22 cellular contexts compared by ENCODE assay signal in the genomic region with DNA sequence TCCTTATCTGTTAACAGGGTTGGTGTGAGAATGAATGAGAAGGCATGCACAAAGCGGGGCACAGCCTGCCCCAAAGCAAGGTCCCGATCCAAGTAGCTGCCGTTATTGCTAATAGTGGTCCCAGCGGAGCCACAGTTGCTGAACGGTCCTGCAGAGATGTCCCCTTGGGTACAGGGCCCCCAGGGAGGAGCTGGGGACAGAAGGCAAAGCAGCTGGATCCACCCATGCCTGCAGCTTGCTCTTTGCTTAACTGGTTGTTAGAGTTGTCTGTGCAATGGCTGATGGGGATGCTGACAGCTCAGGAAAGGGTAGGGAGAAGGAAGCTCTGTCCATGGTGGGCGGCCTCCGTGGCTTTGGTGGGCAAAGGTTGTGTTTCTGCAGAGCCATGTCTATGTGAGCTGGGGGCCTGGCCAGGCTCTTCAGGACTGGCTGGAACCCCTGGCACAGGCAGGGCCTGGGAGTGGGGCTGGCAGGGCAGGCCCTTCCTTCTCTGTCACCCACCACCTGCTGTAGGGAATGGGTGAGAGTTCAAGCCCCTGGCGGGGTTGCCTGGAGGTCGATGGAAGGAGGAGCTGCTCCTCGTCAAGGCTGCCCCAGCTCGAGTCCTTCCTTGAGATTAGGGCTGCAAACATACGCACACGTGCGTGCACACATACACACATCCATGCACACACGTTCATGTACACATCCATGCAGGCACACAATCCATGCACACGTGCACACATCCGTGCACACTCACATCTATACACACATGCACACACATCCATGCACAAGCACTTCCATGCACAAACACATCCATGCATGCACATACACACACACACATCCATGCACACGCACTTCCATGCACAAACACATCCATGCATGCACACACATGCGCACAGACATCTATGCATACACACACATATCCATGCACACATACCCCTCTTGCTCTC. TPM values are rescaled to one million over a fixed set of nuclear protein-coding genes. Genes with fewer than 3 reads are reported as not detected.
A peak's percentile ranks its signal among the peaks of the same experiment; 100 is the strongest.
DNase-seq lines count a peak whose midpoint lies in the region; ATAC-seq, FAIRE-seq and TF ChIP-seq lines count a peak whose summit lies in the region.
"Had no signal": no experiment of that assay in that cellular context is flagged by ENCODE, and none has a peak within 500 bp of the region (broad histone marks: within the 10 kb centered on the region; RNA-seq: fewer than 3 reads in every experiment).

No MANE protein-coding gene starts in this region.

- H3K18ac ChIP-seq in neuronal stem cell (ENCODE audit: low read length) = peak overlapping the region; percentile 36

- peaks cover 19% of the 10 kb centered on the region for H3K4me1 Mint-ChIP-seq in activated naive CD8-positive, alpha-beta T cell treated with anti-CD3 and anti-CD28 coated beads, Interleukin-2, amount 10 ng/mL, durations not matched to agents 7 days and 5 days
- H3K4me1 Mint-ChIP-seq in activated naive CD8-positive, alpha-beta T cell treated with anti-CD3 and anti-CD28 coated beads for 36 hours = peaks cover 21% of the 10 kb centered on the region
- H3K4me1 Mint-ChIP-seq in GM23338 = peaks cover 6% of the 10 kb centered on the region; the same call in 2 of the 3 replicates
- H3K4me1 Mint-ChIP-seq in astrocyte (ENCODE audit: low read depth, unreplicated experiment) = peaks cover 2% of the 10 kb centered on the region

- H3K27ac Mint-ChIP-seq in activated naive CD8-positive, alpha-beta T cell treated with anti-CD3 and anti-CD28 coated beads, Interleukin-2, amount 10 ng/mL, durations not matched to agents 7 days and 5 days = peak overlapping the region; percentile 81
- no peak overlapping the region for H3K27ac Mint-ChIP-seq in activated naive CD8-positive, alpha-beta T cell treated with anti-CD3 and anti-CD28 coated beads for 36 hours
- no peak overlapping the region for H3K27ac Mint-ChIP-seq in GM23338
- peak overlapping the region; percentile 50 for H3K27ac Mint-ChIP-seq in astrocyte (ENCODE audit: unreplicated experiment)
- H3K27ac Mint-ChIP-seq: stimulated activated memory B cell treated with anti-CD40 and anti-IgM and Interleukin-4, amounts not matched to agents 10 μg/mL and 1 μg/mL and 100 μg/mL, for 72 hours had no signal

- H3K79me1 ChIP-seq in neuronal stem cell (ENCODE audit: low read depth, low read length) = peaks cover 2% of the 10 kb centered on the region

- no peak overlapping the region for H3K27ac ChIP-seq in GM23338 (ENCODE audit: low read depth)
- H3K27ac ChIP-seq in astrocyte (ENCODE audit: low read depth, low read length) = no peak overlapping the region
- no peak overlapping the region for H3K27ac ChIP-seq in neuronal stem cell (replicated peaks; ENCODE audit: low read length)
- H3K27ac ChIP-seq: heart right ventricle, left lung, prostate gland, suprapubic skin, vagina had no signal

- no peak overlapping the region for H4K8ac ChIP-seq in neuronal stem cell (ENCODE audit: low read depth, low read length)

- H3K9me3 ChIP-seq in astrocyte (ENCODE audit: insufficient read depth, low read depth, low read length) = peaks cover 5% of the 10 kb centered on the region
- peaks cover 0 to 8% of the 10 kb centered on the region in 2 donors for H3K9me3 ChIP-seq in neuronal stem cell (replicated peaks in 1 of 2; ENCODE audit: control insufficient read depth in 2 of 2, insufficient read depth in 1 of 2, low read depth in 1 of 2, low read length in 2 of 2)
- H3K9me3 ChIP-seq: left lung, prostate gland, suprapubic skin, vagina had no signal

- H3K4me2 ChIP-seq in GM23338 (no peak overlapping the region), astrocyte (ENCODE audit: low read length) (no peak overlapping the region), neuronal stem cell (ENCODE audit: insufficient read depth, low read length, poor library complexity, severe bottlenecking) (no peak overlapping the region)

- WGBS in neuronal stem cell (ENCODE audit: extremely low coverage in 2 of 2, insufficient read length in 2 of 2, insufficient replicate concordance in 1 of 2), 2 donors = no CpG with 5 or more reads among the region's 19 CpGs

- H3K23ac ChIP-seq in neuronal stem cell (ENCODE audit: low read depth, low read length, poor library complexity) = no peak overlapping the region

- no peak for DNase-seq in activated naive CD8-positive, alpha-beta T cell treated with anti-CD3 and anti-CD28 coated beads, Interleukin-2, amount 10 ng/mL, durations not matched to agents 7 days and 5 days
- DNase-seq in activated naive CD8-positive, alpha-beta T cell treated with anti-CD3 and anti-CD28 coated beads for 36 hours = no peak
- DNase-seq in GM23338 (ENCODE audit: low spot score) = no peak
- no peak for DNase-seq in astrocyte (ENCODE audit: low read depth)
- DNase-seq in neuronal stem cell (ENCODE audit: low spot score) = no peak
- no peak for DNase-seq in T1000 (lab: John Stamatoyannopoulos, UW)
- DNase-seq in AML-193 (lab: John Stamatoyannopoulos, UW) = no peak
- DNase-seq: cerebellar nuclear complex; erythroblast; foreskin fibroblast; GF-D8; midbrain; NK-92 treated with Interleukin-12 subunit alpha and Interleukin-12 subunit beta, amount 100 ng/mL, for 24 hours had no signal

- no peaks in the 10 kb centered on the region for H3K9me3 Mint-ChIP-seq in activated naive CD8-positive, alpha-beta T cell treated with anti-CD3 and anti-CD28 coated beads, Interleukin-2, amount 10 ng/mL, durations not matched to agents 7 days and 5 days
- H3K9me3 Mint-ChIP-seq in activated naive CD8-positive, alpha-beta T cell treated with anti-CD3 and anti-CD28 coated beads for 36 hours = no peaks in the 10 kb centered on the region
- H3K9me3 Mint-ChIP-seq in GM23338 (peaks cover 4% of the 10 kb centered on the region; the same call in 2 of the 3 replicates), astrocyte (ENCODE audit: unreplicated experiment) (no peaks in the 10 kb centered on the region)

- H3K36me3 Mint-ChIP-seq in activated naive CD8-positive, alpha-beta T cell treated with anti-CD3 and anti-CD28 coated beads, Interleukin-2, amount 10 ng/mL, durations not matched to agents 7 days and 5 days = peaks cover 2% of the 10 kb centered on the region
- H3K36me3 Mint-ChIP-seq in activated naive CD8-positive, alpha-beta T cell treated with anti-CD3 and anti-CD28 coated beads for 36 hours = no peaks in the 10 kb centered on the region
- H3K36me3 Mint-ChIP-seq in GM23338 (ENCODE audit: low read depth) (no peaks in the 10 kb centered on the region), astrocyte (ENCODE audit: low read depth, unreplicated experiment) (no peaks in the 10 kb centered on the region)
- H3K36me3 Mint-ChIP-seq: stimulated activated memory B cell treated with anti-CD40 and anti-IgM and Interleukin-4, amounts not matched to agents 10 μg/mL and 1 μg/mL and 100 μg/mL, for 72 hours had no signal

- H2BK5ac ChIP-seq in neuronal stem cell (ENCODE audit: low read length) = peak overlapping the region; percentile 9

- H3K4me3 Mint-ChIP-seq in activated naive CD8-positive, alpha-beta T cell treated with anti-CD3 and anti-CD28 coated beads, Interleukin-2, amount 10 ng/mL, durations not matched to agents 7 days and 5 days = peak overlapping the region; percentile 80
- no peak overlapping the region for H3K4me3 Mint-ChIP-seq in activated naive CD8-positive, alpha-beta T cell treated with anti-CD3 and anti-CD28 coated beads for 36 hours
- H3K4me3 Mint-ChIP-seq in GM23338 = no peak overlapping the region; the same call in 2 of the 3 replicates
- no peak overlapping the region for H3K4me3 Mint-ChIP-seq in astrocyte (ENCODE audit: unreplicated experiment)
- H3K4me3 Mint-ChIP-seq: stimulated activated memory B cell treated with anti-CD40 and anti-IgM and Interleukin-4, amounts not matched to agents 10 μg/mL and 1 μg/mL and 100 μg/mL, for 72 hours had no signal

- H2AK5ac ChIP-seq in neuronal stem cell (ENCODE audit: low read depth, low read length) = no peak overlapping the region

- no peak overlapping the region for H3K14ac ChIP-seq in neuronal stem cell (ENCODE audit: low read length)

- no peak overlapping the region for H2BK12ac ChIP-seq in neuronal stem cell (ENCODE audit: low read length)

- H3F3A ChIP-seq in GM23338 (replicated peaks; ENCODE audit: low read depth) = no peaks in the 10 kb centered on the region

- no peak overlapping the region for H2BK120ac ChIP-seq in neuronal stem cell (ENCODE audit: low read depth, low read length)

- H3K36me3 ChIP-seq in GM23338 (ENCODE audit: insufficient read depth) = no peaks in the 10 kb centered on the region
- no peaks in the 10 kb centered on the region for H3K36me3 ChIP-seq in astrocyte (ENCODE audit: insufficient read depth, low read length)
- H3K36me3 ChIP-seq in neuronal stem cell (replicated peaks in 1 of 2; ENCODE audit: control insufficient read depth in 2 of 2, insufficient read depth in 2 of 2, low read length in 2 of 2) = no peaks in the 10 kb centered on the region
- H3K36me3 ChIP-seq: heart right ventricle, left lung, prostate gland, suprapubic skin, vagina had no signal

- TF ChIP-seq CTCF in GM23338 (conservative IDR thresholded peaks at IDR 0.05; ENCODE audit: low read depth in 2 of 2) (no peak), astrocyte (IDR thresholded peaks at IDR 0.05; ENCODE audit: insufficient read depth, low read depth, low read length) (no peak)

- H3K79me2 ChIP-seq in GM23338 (replicated peaks; ENCODE audit: insufficient read depth) (no peaks in the 10 kb centered on the region), astrocyte (ENCODE audit: insufficient read depth, low read length) (no peaks in the 10 kb centered on the region)

- H3K4me3 ChIP-seq in GM23338 (no peak overlapping the region), astrocyte (ENCODE audit: insufficient read depth, low read depth, low read length) (no peak overlapping the region), neuronal stem cell (ENCODE audit: low read length in 2 of 2) (peak overlapping the region in 1 of 2 donors; percentile 67)
- H3K4me3 ChIP-seq: heart right ventricle, left lung, skin epidermis, suprapubic skin, vagina had no signal

- ATAC-seq in activated naive CD8-positive, alpha-beta T cell treated with anti-CD3 and anti-CD28 coated beads, Interleukin-2, amount 10 ng/mL, durations not matched to agents 7 days and 5 days (ENCODE audit: low read depth) = no peak
- ATAC-seq in GM23338 (no peak), GM19455 (IDR thresholded peaks at IDR 0.05; ENCODE audit: unreplicated experiment) (no peak)
- ATAC-seq: left lung; stimulated activated memory B cell treated with anti-CD40 and anti-IgM and Interleukin-4, amounts not matched to agents 10 μg/mL and 1 μg/mL and 100 μg/mL, for 72 hours had no signal

- H3K4ac ChIP-seq in neuronal stem cell (ENCODE audit: low read length) = no peak overlapping the region

- H4K20me1 ChIP-seq in GM23338 (replicated peaks; ENCODE audit: insufficient read depth) = no peaks in the 10 kb centered on the region; the same call in 1 of the 2 replicates
- H4K20me1 ChIP-seq in astrocyte (ENCODE audit: insufficient read depth, low read length) = no peaks in the 10 kb centered on the region

- POLR2A ChIA-PET in activated naive CD8-positive, alpha-beta T cell treated with anti-CD3 and anti-CD28 coated beads, Interleukin-2, amount 10 ng/mL, durations not matched to agents 7 days and 5 days (lab: Charles Lee) = interaction anchor here (0.6 to 3.2 kb wide), 4 partner anchors 8 to 376 kb away, joined by 3 to 24 read pairs (median 6); no protein-coding TSS in a partner anchor

- H3K27me3 ChIP-seq in GM23338 (ENCODE audit: insufficient read depth) (peaks cover 18% of the 10 kb centered on the region), astrocyte (ENCODE audit: insufficient read depth, low read length) (peaks cover 21% of the 10 kb centered on the region), neuronal stem cell (ENCODE audit: control insufficient read depth in 3 of 3, insufficient read depth in 3 of 3, low read depth in 1 of 3, low read length in 3 of 3) (peaks cover 0 to 45% (median 7%) of the 10 kb centered on the region in 3 experiments)
- H3K27me3 ChIP-seq: vagina had no signal

- H2BK15ac ChIP-seq in neuronal stem cell (ENCODE audit: low read length) = no peak overlapping the region

- no peak for FAIRE-seq in astrocyte (lab: Jason Lieb, UNC)
- FAIRE-seq: RCC 7860 had no signal

- H3K9me2 ChIP-seq in GM23338 (ENCODE audit: insufficient read depth) = no peaks in the 10 kb centered on the region

- H3K4me1 ChIP-seq in GM23338 (ENCODE audit: insufficient read depth) = no peaks in the 10 kb centered on the region
- no peaks in the 10 kb centered on the region for H3K4me1 ChIP-seq in astrocyte (ENCODE audit: insufficient read depth, low read length)
- peaks cover 4 to 11% of the 10 kb centered on the region in 2 donors for H3K4me1 ChIP-seq in neuronal stem cell (ENCODE audit: control insufficient read depth in 2 of 2, insufficient read depth in 1 of 2, low read depth in 1 of 2, low read length in 2 of 2)
- H3K4me1 ChIP-seq: heart right ventricle, prostate gland, vagina had no signal

- peaks cover 11% of the 10 kb centered on the region for H3K27me3 Mint-ChIP-seq in activated naive CD8-positive, alpha-beta T cell treated with anti-CD3 and anti-CD28 coated beads, Interleukin-2, amount 10 ng/mL, durations not matched to agents 7 days and 5 days
- H3K27me3 Mint-ChIP-seq in activated naive CD8-positive, alpha-beta T cell treated with anti-CD3 and anti-CD28 coated beads for 36 hours = peaks cover 2% of the 10 kb centered on the region
- H3K27me3 Mint-ChIP-seq in GM23338 (ENCODE audit: insufficient read depth, low read depth, poor library complexity) (peaks cover 31% of the 10 kb centered on the region), astrocyte (ENCODE audit: low read depth, unreplicated experiment) (peaks cover 58% of the 10 kb centered on the region)

- H2AFZ ChIP-seq in GM23338 (no peak overlapping the region), astrocyte (ENCODE audit: low read depth, low read length) (no peak overlapping the region), neuronal stem cell (ENCODE audit: low read length) (no peak overlapping the region)

- no peak overlapping the region for H4K91ac ChIP-seq in neuronal stem cell (ENCODE audit: low read depth, low read length, poor library complexity)

- H3K9ac ChIP-seq in astrocyte (ENCODE audit: low read length) (no peak overlapping the region), neuronal stem cell (ENCODE audit: low read depth, low read length, poor library complexity) (no peak overlapping the region)

RNA-seq across cellular contexts. Expression of a gene that starts 35.4 kb away (rescaled TPM):
- 10 to 100 TPM; 29.3 to 29.4 TPM for total RNA-seq in activated naive CD8-positive, alpha-beta T cell treated with anti-CD3 and anti-CD28 coated beads, Interleukin-2, amount 10 ng/mL, durations not matched to agents 7 days and 5 days
- 10 to 100 TPM; 54.2 to 59.2 TPM for total RNA-seq in activated naive CD8-positive, alpha-beta T cell treated with anti-CD3 and anti-CD28 coated beads for 36 hours
- 32.7 and 42.4 TPM in 2 replicates for total RNA-seq in GM23338 (2014; rRNA removed; shearing (Covaris generic))
- polyA plus RNA-seq in GM23338 (2016; fragmentation: Nextera tagmentation; extraction: Ambion mirVana) = 54.7 and 58.5 TPM in 2 replicates
- 15.7 and 16.5 TPM in 2 replicates for total RNA-seq in astrocyte
- polyA plus RNA-seq in neuronal stem cell (2013, experiment 1 of 2) = 24.2 TPM
- 24.1 TPM for polyA plus RNA-seq in neuronal stem cell (2013, experiment 2 of 2)

RNA-seq across cellular contexts. Expression of a gene that starts 35.6 kb away (rescaled TPM):
- 10 to 100 TPM; 31.9 to 33.5 TPM for total RNA-seq in activated naive CD8-positive, alpha-beta T cell treated with anti-CD3 and anti-CD28 coated beads, Interleukin-2, amount 10 ng/mL, durations not matched to agents 7 days and 5 days
- total RNA-seq in activated naive CD8-positive, alpha-beta T cell treated with anti-CD3 and anti-CD28 coated beads for 36 hours = 10 to 100 TPM; 32.4 to 34.8 TPM
- 18.3 and 19.3 TPM in 2 replicates for total RNA-seq in GM23338 (2014; rRNA removed; shearing (Covaris generic))
- polyA plus RNA-seq in GM23338 (2016; fragmentation: Nextera tagmentation; extraction: Ambion mirVana) = 12.4 and 13.0 TPM in 2 replicates
- total RNA-seq in astrocyte = 8.2 and 10.2 TPM in 2 replicates
- polyA plus RNA-seq in neuronal stem cell (2013, experiment 1 of 2) = 8.5 TPM
- polyA plus RNA-seq in neuronal stem cell (2013, experiment 2 of 2) = 8.6 TPM

Comparison
In these comparisons a context has a peak if more than half of its experiments do, and no peak if none do; other contexts are left out.
1. H3K27ac Mint-ChIP-seq: peak in activated naive CD8-positive, alpha-beta T cell treated with anti-CD3 and anti-CD28 coated beads, Interleukin-2, amount 10 ng/mL, durations not matched to agents 7 days and 5 days (single experiment) and astrocyte (single experiment); none in activated naive CD8-positive, alpha-beta T cell treated with anti-CD3 and anti-CD28 coated beads for 36 hours (single experiment) and GM23338 (single experiment).